ENCODE assay signal across 9 cellular contexts in the genomic region with DNA sequence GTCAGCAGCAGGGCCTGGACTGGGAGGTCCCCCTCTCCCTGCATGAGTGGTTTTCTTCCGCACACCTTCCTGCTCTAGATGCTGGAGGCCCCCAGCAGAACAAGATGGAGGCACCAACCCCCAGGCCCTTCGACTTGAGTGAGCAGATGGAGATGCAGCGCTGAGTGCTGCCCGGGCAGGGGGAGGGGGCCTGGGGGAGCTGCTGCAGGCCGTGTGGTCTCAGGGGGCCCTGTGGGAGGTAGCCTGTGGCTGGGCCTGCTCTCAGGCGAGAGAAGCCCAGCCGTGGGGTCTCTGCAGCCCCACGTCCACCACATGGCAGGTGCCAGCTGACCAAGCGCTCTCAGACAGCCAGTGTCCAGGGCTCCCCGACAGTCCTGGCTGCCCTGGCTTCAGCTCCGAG. TPM values are rescaled to one million over a fixed set of nuclear protein-coding genes. Genes with fewer than 3 reads are reported as not detected.
DNase-seq lines count a peak whose midpoint lies in the region; ATAC-seq and TF ChIP-seq lines count a peak whose summit lies in the region.
"Had no signal": no experiment of that assay in that cellular context is flagged by ENCODE, and none has a peak within 500 bp of the region (broad histone marks: within the 10 kb centered on the region; RNA-seq: fewer than 3 reads in every experiment).

No MANE protein-coding gene starts in this region.

- H3K4me3 Mint-ChIP-seq in nephron progenitor cell, result no peak overlapping the region

- H3K36me3 Mint-ChIP-seq in nephron progenitor cell (ENCODE audit: low read depth), result no peaks in the 10 kb centered on the region

- H3K4me1 ChIP-seq in heart right ventricle, result peaks cover 32 to 71% (median 65%) of the 10 kb centered on the region in 9 donors
- peaks cover 20% of the 10 kb centered on the region for H3K4me1 ChIP-seq in ovary (ENCODE audit: insufficient read depth)
- H3K4me1 ChIP-seq in aorta (ENCODE audit: control insufficient read depth in 1 of 2, insufficient read depth in 2 of 2, low read length in 2 of 2), result no peaks in the 10 kb centered on the region

- intact Hi-C loops in heart right ventricle (cut with DNase I) (loop anchor here (1.0 to 10.0 kb wide), 11 partner anchors 37 to 449 kb away; partner anchors contain the start of gene PANK4 (in 1 of the 10)), left ventricle myocardium superior (cut with micrococcal nuclease) (loop anchor here (5.0 kb wide), 1 partner anchor 187 kb away; no protein-coding TSS in a partner anchor), ovary (cut with DNase I) (loop anchor here (2.0 to 10.0 kb wide), 6 partner anchors 37 to 187 kb away; no protein-coding TSS in a partner anchor), aorta (cut with DNase I) (loop anchor here (1.0 to 10.0 kb wide), 6 partner anchors 42 to 349 kb away; no protein-coding TSS in a partner anchor)

- no peaks in the 10 kb centered on the region for H3K9me3 Mint-ChIP-seq in nephron progenitor cell
- H3K9me3 Mint-ChIP-seq: activated T-helper 2 cell treated with anti-CD3 and anti-CD28 coated beads, Interferon-gamma antibody, Interleukin-2, Interleukin-4, amounts not matched to agents 10 μg/mL and 5 μg/mL and 100 μg/mL, durations not matched to agents 14 hours and 24 hours and 36 hours had no signal

- H3K27me3 Mint-ChIP-seq in nephron progenitor cell (ENCODE audit: low read depth, poor library complexity), result peaks cover 5% of the 10 kb centered on the region

- ATAC-seq in heart right ventricle, result no peak
- no peak for ATAC-seq in left ventricle myocardium superior
- ATAC-seq in aorta (ENCODE audit: low FRiP score), result no peak
- ATAC-seq in HG02763 (IDR thresholded peaks at IDR 0.05; ENCODE audit: unreplicated experiment), result no peak

- TF ChIP-seq EP300 in ovary (IDR thresholded peaks at IDR 0.05), result no peak

- H3K4me1 Mint-ChIP-seq in nephron progenitor cell, result peaks cover 33% of the 10 kb centered on the region

- H3K9me3 ChIP-seq in heart right ventricle (no peaks in the 10 kb centered on the region), ovary (no peaks in the 10 kb centered on the region), aorta (ENCODE audit: control insufficient read depth, low read length) (no peaks in the 10 kb centered on the region)

- H3K4me3 ChIP-seq in heart right ventricle (peak overlapping the region in 2 of 10 donors; percentile 77 to 78), ovary (no peak overlapping the region), aorta (ENCODE audit: low read length in 2 of 2) (no peak overlapping the region)

- no peaks in the 10 kb centered on the region for H3K36me3 ChIP-seq in heart right ventricle
- H3K36me3 ChIP-seq in ovary, result no peaks in the 10 kb centered on the region
- H3K36me3 ChIP-seq in aorta (ENCODE audit: control insufficient read depth in 1 of 2, insufficient read depth in 2 of 2, low read length in 1 of 2), result no peaks in the 10 kb centered on the region

- H3K27ac ChIP-seq in heart right ventricle, result peak overlapping the region; percentile 90 to 98 (median 94)
- peak overlapping the region; percentile 91 for H3K27ac ChIP-seq in cingulate gyrus (ENCODE audit: low read depth, low read length)
- H3K27ac ChIP-seq in ovary, result peak overlapping the region; percentile 93 to 97
- peak overlapping the region; percentile 10 to 38 for H3K27ac ChIP-seq in aorta (ENCODE audit: low read depth in 1 of 2, low read length in 2 of 2)

- DNase-seq in heart right ventricle, result no peak
- no peak for DNase-seq in left ventricle myocardium superior
- DNase-seq in ovary, result peak in 1 of 5 donors; percentile 50
- no peak for DNase-seq in aorta
- DNase-seq in nephron progenitor cell, result no peak
- no peak for DNase-seq in stimulated activated CD8-positive, alpha-beta memory T cell treated with anti-CD3 and anti-CD28 coated beads, Interleukin-4, amount 100 ng/mL, for 48 hours

- TF ChIP-seq CTCF in heart right ventricle (IDR thresholded peaks at IDR 0.05), result no peak
- no peak for TF ChIP-seq CTCF in ovary (IDR thresholded peaks at IDR 0.05)
- no peak for TF ChIP-seq CTCF in nephron progenitor cell (IDR thresholded peaks at IDR 0.05)

- no peaks in the 10 kb centered on the region for H3K27me3 ChIP-seq in heart right ventricle
- H3K27me3 ChIP-seq in ovary, result no peaks in the 10 kb centered on the region
- no peaks in the 10 kb centered on the region for H3K27me3 ChIP-seq in aorta (ENCODE audit: control insufficient read depth in 1 of 2, insufficient read depth in 2 of 2, low read length in 1 of 2)

- 70 to 73% methylated on average over 10 to 11 of the region's 11 CpGs for WGBS in heart right ventricle, 2 donors
- WGBS in ovary, 3 donors, result 58 to 69% (median 59%) methylated on average over 10 to 11 of the region's 11 CpGs
- WGBS in aorta, 2 donors, result 61 to 68% methylated on average over 11 of the region's 11 CpGs

- H3K27ac Mint-ChIP-seq in nephron progenitor cell, result no peak overlapping the region

- no peak for TF ChIP-seq POLR2A in ovary (IDR thresholded peaks at IDR 0.05)

RNA-seq across cellular contexts. Expression of gene FAAP20, which starts 1.2 kb away (rescaled TPM):
- total RNA-seq in heart right ventricle, result 10 to 100 TPM; 30.9 to 47.6 (median 38.3) TPM
- polyA plus RNA-seq in heart right ventricle, result 10 to 100 TPM; 83.0 to 83.6 TPM
- 38.4 TPM for total RNA-seq in left ventricle myocardium superior
- total RNA-seq in ovary, result 10 to 100 TPM; 32.7 to 96.1 (median 61.7) TPM
- polyA plus RNA-seq in ovary, result 10 to 100 TPM in 1 of 2 donors, 1 to 10 TPM in 1; 3.4 to 69.2 TPM
- total RNA-seq in aorta, result 10 to 100 TPM; 49.0 to 59.9 TPM
- polyA plus RNA-seq in aorta, result 100 to 1,000 TPM in 1 of 2 donors, 10 to 100 TPM in 1; 61.2 to 124 TPM

RNA-seq across cellular contexts. Expression of gene SKI, which starts 32.3 kb away (rescaled TPM):
- total RNA-seq in heart right ventricle (10 to 100 TPM; 29.4 to 50.9 (median 38.3) TPM), left ventricle myocardium superior (35.3 TPM), ovary (100 to 1,000 TPM in 3 of 7 donors, 10 to 100 TPM in 4; 27.8 to 109 (median 84.3) TPM), aorta (100 to 1,000 TPM; 114 to 129 TPM)
- polyA plus RNA-seq in heart right ventricle (10 to 100 TPM; 13.8 to 16.6 TPM), ovary (10 to 100 TPM; 36.3 to 47.0 TPM), aorta (10 to 100 TPM; 20.7 to 34.7 TPM)

Comparison
In these comparisons a context has a peak if more than half of its experiments do, and no peak if none do; other contexts are left out.
1. H3K27ac ChIP-seq: peak in every context shown above with its lines; median percentile 95 in ovary; 94 in heart right ventricle; 91 in cingulate gyrus; 24 in aorta.